21 cellular contexts compared by ENCODE assay signal in the genomic region with DNA sequence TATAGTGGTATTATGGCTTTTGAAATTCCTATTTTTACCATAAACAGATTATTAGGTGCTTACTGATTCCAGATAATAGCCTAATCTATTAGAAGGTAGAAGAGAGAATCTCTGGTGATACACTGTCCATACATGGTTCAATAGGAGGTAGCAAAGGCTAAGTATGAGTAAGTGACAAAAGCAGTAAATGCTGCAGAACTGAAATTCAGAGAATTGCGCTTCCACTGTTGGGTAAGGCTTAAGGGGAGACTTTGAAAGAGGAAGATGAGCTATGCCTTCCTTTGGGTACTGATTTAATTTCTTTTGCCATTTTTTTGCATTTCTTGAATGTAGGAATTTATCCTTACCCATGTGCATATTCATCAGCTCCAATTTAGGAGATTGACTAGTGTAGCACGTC.
"Had no signal": no experiment of that assay in that cellular context is flagged by ENCODE, and none has a peak within 500 bp of the region (broad histone marks: within the 10 kb centered on the region; RNA-seq: fewer than 3 reads in every experiment).

No MANE protein-coding gene starts in this region.

- H3K4me3 Mint-ChIP-seq: activated naive CD8-positive, alpha-beta T cell treated with anti-CD3 and anti-CD28 coated beads for 36 hours; activated T-cell treated with anti-CD3 and anti-CD28 coated beads, Interleukin-2, amount 50 U/mL, for 4 hours; naive thymus-derived CD8-positive, alpha-beta T cell; neural progenitor cell; stimulated activated memory B cell treated with anti-CD40 and anti-IgM and Interleukin-4, amounts not matched to agents 10 μg/mL and 1 μg/mL and 100 μg/mL, for 72 hours; WTC11 had no signal

- H2AFZ ChIP-seq: neural progenitor cell had no signal

- H3K9me3 ChIP-seq: testis, vagina had no signal

- H3K27me3 Mint-ChIP-seq: activated naive CD8-positive, alpha-beta T cell treated with anti-CD3 and anti-CD28 coated beads for 36 hours; naive thymus-derived CD8-positive, alpha-beta T cell; stimulated activated memory B cell treated with anti-CD40 and anti-IgM and Interleukin-4, amounts not matched to agents 10 μg/mL and 1 μg/mL and 100 μg/mL, for 72 hours had no signal

- H3K4me3 ChIP-seq: lung, neural progenitor cell, testis, vagina had no signal

- DNase-seq: activated CD8-positive, alpha-beta memory T cell treated with anti-CD3 and anti-CD28 coated beads, Interleukin-2, amount 50 U/mL, for 48 hours; activated naive CD4-positive, alpha-beta T cell; activated naive CD8-positive, alpha-beta T cell treated with anti-CD3 and anti-CD28 coated beads for 36 hours; activated T-cell treated with anti-CD3 and anti-CD28 coated beads, Interleukin-2, amount 50 U/mL, for 4 hours; central memory CD4-positive, alpha-beta T cell; effector memory CD4-positive, alpha-beta T cell; foreskin melanocyte; kidney; naive thymus-derived CD8-positive, alpha-beta T cell; right cardiac atrium; stimulated activated CD4-positive, alpha-beta T cell treated with anti-CD3 and anti-CD28 coated beads, Interleukin-12 subunit alpha, Interleukin-12 subunit beta, amount 100 ng/mL, for 4 hours; T-helper 9 cell; testis; trophoblast cell had no signal

- H3K27ac ChIP-seq: neural progenitor cell, testis, vagina had no signal

- H3K27me3 ChIP-seq: neural progenitor cell, testis, vagina had no signal

- H3K36me3 ChIP-seq: vagina had no signal

- ATAC-seq: esophagus mucosa; naive thymus-derived CD8-positive, alpha-beta T cell; stimulated activated memory B cell treated with anti-CD40 and anti-IgM and Interleukin-4, amounts not matched to agents 10 μg/mL and 1 μg/mL and 100 μg/mL, for 72 hours; WTC11 had no signal

- H3K4me2 ChIP-seq: neural progenitor cell had no signal

- H3K27ac Mint-ChIP-seq: activated naive CD8-positive, alpha-beta T cell treated with anti-CD3 and anti-CD28 coated beads for 36 hours; activated T-helper 2 cell treated with anti-CD3 and anti-CD28 coated beads, Interferon-gamma antibody, Interleukin-2, Interleukin-4, amounts not matched to agents 10 μg/mL and 5 μg/mL and 100 μg/mL, durations not matched to agents 14 hours and 24 hours and 36 hours; neural progenitor cell; stimulated activated memory B cell treated with anti-CD40 and anti-IgM and Interleukin-4, amounts not matched to agents 10 μg/mL and 1 μg/mL and 100 μg/mL, for 72 hours; WTC11 had no signal
